In genomic region chr6:138222901-138223546, GRCh38 we compare ENCODE assay signal across 1 cellular context.
A peak's percentile ranks its signal among the peaks of the same experiment; 100 is the strongest.
TF ChIP-seq lines count a peak whose summit lies in the region.

No MANE protein-coding gene starts in this region.

TF ChIP-seq in HepG2, 621 proteins besides CTCF, POLR2A, EP300 and RAD21 (continued from another document and continues in another):
- TF ChIP-seq, protein P1, sequence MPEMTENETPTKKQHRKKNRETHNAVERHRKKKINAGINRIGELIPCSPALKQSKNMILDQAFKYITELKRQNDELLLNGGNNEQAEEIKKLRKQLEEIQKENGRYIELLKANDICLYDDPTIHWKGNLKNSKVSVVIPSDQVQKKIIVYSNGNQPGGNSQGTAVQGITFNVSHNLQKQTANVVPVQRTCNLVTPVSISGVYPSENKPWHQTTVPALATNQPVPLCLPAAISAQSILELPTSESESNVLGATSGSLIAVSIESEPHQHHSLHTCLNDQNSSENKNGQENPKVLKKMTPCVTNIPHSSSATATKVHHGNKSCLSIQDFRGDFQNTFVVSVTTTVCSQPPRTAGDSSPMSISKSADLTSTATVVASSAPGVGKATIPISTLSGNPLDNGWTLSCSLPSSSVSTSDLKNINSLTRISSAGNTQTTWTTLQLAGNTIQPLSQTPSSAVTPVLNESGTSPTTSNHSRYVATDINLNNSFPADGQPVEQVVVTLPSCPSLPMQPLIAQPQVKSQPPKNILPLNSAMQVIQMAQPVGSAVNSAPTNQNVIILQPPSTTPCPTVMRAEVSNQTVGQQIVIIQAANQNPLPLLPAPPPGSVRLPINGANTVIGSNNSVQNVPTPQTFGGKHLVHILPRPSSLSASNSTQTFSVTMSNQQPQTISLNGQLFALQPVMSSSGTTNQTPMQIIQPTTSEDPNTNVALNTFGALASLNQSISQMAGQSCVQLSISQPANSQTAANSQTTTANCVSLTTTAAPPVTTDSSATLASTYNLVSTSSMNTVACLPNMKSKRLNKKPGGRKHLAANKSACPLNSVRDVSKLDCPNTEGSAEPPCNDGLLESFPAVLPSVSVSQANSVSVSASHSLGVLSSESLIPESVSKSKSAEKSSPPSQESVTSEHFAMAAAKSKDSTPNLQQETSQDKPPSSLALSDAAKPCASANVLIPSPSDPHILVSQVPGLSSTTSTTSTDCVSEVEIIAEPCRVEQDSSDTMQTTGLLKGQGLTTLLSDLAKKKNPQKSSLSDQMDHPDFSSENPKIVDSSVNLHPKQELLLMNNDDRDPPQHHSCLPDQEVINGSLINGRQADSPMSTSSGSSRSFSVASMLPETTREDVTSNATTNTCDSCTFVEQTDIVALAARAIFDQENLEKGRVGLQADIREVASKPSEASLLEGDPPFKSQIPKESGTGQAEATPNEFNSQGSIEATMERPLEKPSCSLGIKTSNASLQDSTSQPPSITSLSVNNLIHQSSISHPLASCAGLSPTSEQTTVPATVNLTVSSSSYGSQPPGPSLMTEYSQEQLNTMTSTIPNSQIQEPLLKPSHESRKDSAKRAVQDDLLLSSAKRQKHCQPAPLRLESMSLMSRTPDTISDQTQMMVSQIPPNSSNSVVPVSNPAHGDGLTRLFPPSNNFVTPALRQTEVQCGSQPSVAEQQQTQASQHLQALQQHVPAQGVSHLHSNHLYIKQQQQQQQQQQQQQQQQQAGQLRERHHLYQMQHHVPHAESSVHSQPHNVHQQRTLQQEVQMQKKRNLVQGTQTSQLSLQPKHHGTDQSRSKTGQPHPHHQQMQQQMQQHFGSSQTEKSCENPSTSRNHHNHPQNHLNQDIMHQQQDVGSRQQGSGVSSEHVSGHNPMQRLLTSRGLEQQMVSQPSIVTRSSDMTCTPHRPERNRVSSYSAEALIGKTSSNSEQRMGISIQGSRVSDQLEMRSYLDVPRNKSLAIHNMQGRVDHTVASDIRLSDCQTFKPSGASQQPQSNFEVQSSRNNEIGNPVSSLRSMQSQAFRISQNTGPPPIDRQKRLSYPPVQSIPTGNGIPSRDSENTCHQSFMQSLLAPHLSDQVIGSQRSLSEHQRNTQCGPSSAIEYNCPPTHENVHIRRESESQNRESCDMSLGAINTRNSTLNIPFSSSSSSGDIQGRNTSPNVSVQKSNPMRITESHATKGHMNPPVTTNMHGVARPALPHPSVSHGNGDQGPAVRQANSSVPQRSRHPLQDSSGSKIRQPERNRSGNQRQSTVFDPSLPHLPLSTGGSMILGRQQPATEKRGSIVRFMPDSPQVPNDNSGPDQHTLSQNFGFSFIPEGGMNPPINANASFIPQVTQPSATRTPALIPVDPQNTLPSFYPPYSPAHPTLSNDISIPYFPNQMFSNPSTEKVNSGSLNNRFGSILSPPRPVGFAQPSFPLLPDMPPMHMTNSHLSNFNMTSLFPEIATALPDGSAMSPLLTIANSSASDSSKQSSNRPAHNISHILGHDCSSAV (CRISPR knock-in tag; IDR thresholded peaks at IDR 0.05; ENCODE audit: borderline replicate concordance): no peak
- TF ChIP-seq ZSCAN25 (CRISPR knock-in tag; IDR thresholded peaks at IDR 0.05) (peak; percentile 46; the same call in 1 of the 2 replicates), TCF7 (IDR thresholded peaks at IDR 0.05; ENCODE audit: low read depth) (peak; percentile 86), SOX6 (IDR thresholded peaks at IDR 0.05) (no peak), SOX6 (CRISPR knock-in tag; IDR thresholded peaks at IDR 0.05) (peak; percentile 94), ZNF441 (CRISPR knock-in tag; IDR thresholded peaks at IDR 0.05; ENCODE audit: borderline replicate concordance) (peak; percentile 88; the same call in 1 of the 2 replicates), NR0B2 (CRISPR knock-in tag; IDR thresholded peaks at IDR 0.05) (no peak), ZNF782 (CRISPR knock-in tag; IDR thresholded peaks at IDR 0.05; ENCODE audit: borderline replicate concordance) (no peak), ZNF562 (CRISPR knock-in tag; IDR thresholded peaks at IDR 0.05; ENCODE audit: borderline replicate concordance) (no peak), SALL1 (CRISPR knock-in tag; IDR thresholded peaks at IDR 0.05) (peak; percentile 93), ZNF180 (CRISPR knock-in tag; IDR thresholded peaks at IDR 0.05; ENCODE audit: borderline replicate concordance, low read depth) (no peak), HNF4A (CRISPR knock-in tag; IDR thresholded peaks at IDR 0.05) (peak; percentile 84), NCOR1 (IDR thresholded peaks at IDR 0.05; ENCODE audit: borderline replicate concordance, low read length) (no peak), ZBTB33 (CRISPR knock-in tag; IDR thresholded peaks at IDR 0.05) (peak; percentile 32; the same call in 1 of the 2 replicates), PCBP1 (IDR thresholded peaks at IDR 0.05; ENCODE audit: borderline replicate concordance, low read depth, low read length) (no peak), ZNF510 (CRISPR knock-in tag; IDR thresholded peaks at IDR 0.05; ENCODE audit: low read depth) (no peak), TBP (CRISPR knock-in tag; IDR thresholded peaks at IDR 0.05) (no peak), ZNF672 (CRISPR knock-in tag; IDR thresholded peaks at IDR 0.05) (no peak), ZBTB3 (CRISPR knock-in tag; IDR thresholded peaks at IDR 0.05; ENCODE audit: borderline replicate concordance, low read depth) (peak; percentile 96), ZNF18 (CRISPR knock-in tag; IDR thresholded peaks at IDR 0.05; ENCODE audit: insufficient replicate concordance) (no peak)
- TF ChIP-seq, protein P2, sequence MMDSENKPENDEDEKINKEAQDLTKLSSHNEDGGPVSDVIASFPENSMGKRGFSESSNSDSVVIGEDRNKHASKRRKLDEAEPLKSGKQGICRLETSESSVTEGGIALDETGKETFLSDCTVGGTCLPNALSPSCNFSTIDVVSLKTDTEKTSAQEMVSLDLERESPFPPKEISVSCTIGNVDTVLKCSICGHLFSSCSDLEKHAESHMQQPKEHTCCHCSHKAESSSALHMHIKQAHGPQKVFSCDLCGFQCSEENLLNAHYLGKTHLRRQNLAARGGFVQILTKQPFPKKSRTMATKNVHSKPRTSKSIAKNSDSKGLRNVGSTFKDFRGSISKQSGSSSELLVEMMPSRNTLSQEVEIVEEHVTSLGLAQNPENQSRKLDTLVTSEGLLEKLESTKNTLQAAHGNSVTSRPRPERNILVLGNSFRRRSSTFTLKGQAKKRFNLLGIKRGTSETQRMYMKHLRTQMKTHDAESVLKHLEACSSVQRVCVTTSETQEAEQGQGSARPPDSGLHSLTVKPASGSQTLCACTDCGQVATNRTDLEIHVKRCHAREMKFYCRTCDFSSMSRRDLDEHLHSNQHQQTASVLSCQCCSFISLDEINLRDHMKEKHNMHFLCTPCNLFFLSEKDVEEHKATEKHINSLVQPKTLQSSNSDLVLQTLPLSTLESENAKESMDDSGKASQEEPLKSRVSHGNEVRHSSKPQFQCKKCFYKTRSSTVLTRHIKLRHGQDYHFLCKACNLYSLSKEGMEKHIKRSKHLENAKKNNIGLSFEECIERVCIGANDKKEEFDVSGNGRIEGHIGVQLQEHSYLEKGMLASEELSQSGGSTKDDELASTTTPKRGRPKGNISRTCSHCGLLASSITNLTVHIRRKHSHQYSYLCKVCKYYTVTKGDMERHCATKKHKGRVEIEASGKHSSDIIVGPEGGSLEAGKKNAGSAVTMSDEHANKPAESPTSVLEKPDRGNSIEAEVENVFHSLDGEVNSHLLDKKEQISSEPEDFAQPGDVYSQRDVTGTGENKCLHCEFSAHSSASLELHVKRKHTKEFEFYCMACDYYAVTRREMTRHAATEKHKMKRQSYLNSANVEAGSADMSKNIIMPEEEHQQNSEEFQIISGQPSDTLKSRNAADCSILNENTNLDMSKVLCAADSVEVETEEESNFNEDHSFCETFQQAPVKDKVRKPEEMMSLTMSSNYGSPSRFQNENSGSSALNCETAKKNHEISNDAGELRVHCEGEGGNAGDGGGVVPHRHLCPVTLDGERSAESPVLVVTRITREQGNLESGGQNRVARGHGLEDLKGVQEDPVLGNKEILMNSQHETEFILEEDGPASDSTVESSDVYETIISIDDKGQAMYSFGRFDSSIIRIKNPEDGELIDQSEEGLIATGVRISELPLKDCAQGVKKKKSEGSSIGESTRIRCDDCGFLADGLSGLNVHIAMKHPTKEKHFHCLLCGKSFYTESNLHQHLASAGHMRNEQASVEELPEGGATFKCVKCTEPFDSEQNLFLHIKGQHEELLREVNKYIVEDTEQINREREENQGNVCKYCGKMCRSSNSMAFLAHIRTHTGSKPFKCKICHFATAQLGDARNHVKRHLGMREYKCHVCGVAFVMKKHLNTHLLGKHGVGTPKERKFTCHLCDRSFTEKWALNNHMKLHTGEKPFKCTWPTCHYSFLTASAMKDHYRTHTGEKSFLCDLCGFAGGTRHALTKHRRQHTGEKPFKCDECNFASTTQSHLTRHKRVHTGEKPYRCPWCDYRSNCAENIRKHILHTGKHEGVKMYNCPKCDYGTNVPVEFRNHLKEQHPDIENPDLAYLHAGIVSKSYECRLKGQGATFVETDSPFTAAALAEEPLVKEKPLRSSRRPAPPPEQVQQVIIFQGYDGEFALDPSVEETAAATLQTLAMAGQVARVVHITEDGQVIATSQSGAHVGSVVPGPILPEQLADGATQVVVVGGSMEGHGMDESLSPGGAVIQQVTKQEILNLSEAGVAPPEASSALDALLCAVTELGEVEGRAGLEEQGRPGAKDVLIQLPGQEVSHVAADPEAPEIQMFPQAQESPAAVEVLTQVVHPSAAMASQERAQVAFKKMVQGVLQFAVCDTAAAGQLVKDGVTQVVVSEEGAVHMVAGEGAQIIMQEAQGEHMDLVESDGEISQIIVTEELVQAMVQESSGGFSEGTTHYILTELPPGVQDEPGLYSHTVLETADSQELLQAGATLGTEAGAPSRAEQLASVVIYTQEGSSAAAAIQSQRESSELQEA (CRISPR knock-in tag; IDR thresholded peaks at IDR 0.05; ENCODE audit: not compliant biosample characterization): no peak
- TF ChIP-seq, protein P3, sequence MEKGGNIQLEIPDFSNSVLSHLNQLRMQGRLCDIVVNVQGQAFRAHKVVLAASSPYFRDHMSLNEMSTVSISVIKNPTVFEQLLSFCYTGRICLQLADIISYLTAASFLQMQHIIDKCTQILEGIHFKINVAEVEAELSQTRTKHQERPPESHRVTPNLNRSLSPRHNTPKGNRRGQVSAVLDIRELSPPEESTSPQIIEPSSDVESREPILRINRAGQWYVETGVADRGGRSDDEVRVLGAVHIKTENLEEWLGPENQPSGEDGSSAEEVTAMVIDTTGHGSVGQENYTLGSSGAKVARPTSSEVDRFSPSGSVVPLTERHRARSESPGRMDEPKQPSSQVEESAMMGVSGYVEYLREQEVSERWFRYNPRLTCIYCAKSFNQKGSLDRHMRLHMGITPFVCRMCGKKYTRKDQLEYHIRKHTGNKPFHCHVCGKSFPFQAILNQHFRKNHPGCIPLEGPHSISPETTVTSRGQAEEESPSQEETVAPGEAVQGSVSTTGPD (CRISPR knock-in tag; IDR thresholded peaks at IDR 0.05): peak; percentile 93
- TF ChIP-seq, protein P4, sequence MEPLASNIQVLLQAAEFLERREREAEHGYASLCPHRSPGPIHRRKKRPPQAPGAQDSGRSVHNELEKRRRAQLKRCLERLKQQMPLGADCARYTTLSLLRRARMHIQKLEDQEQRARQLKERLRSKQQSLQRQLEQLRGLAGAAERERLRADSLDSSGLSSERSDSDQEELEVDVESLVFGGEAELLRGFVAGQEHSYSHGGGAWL (CRISPR knock-in tag; IDR thresholded peaks at IDR 0.05): peak; percentile 48; the same call in 1 of the 2 replicates
- TF ChIP-seq, protein P5, sequence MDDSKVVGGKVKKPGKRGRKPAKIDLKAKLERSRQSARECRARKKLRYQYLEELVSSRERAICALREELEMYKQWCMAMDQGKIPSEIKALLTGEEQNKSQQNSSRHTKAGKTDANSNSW (CRISPR knock-in tag; IDR thresholded peaks at IDR 0.05; ENCODE audit: borderline replicate concordance): no peak
- TF ChIP-seq, protein P6, sequence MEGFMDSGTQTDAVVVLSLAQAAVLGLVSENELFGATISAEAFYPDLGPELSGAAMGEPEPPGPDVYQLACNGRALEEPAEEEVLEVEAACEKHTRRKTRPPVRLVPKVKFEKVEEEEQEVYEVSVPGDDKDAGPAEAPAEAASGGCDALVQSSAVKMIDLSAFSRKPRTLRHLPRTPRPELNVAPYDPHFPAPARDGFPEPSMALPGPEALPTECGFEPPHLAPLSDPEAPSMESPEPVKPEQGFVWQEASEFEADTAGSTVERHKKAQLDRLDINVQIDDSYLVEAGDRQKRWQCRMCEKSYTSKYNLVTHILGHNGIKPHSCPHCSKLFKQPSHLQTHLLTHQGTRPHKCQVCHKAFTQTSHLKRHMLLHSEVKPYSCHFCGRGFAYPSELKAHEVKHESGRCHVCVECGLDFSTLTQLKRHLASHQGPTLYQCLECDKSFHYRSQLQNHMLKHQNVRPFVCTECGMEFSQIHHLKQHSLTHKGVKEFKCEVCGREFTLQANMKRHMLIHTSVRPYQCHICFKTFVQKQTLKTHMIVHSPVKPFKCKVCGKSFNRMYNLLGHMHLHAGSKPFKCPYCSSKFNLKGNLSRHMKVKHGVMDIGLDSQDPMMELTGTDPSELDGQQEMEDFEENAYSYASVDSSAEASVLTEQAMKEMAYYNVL (CRISPR knock-in tag; IDR thresholded peaks at IDR 0.05; ENCODE audit: borderline replicate concordance): peak; percentile 99
